ENCODE assay signal across 8 cellular contexts in genomic region chr3:184540777-184541681, GRCh38. TPM values are rescaled to one million over a fixed set of nuclear protein-coding genes. Genes with fewer than 3 reads are reported as not detected.
DNase-seq lines count a peak whose midpoint lies in the region.

No MANE protein-coding gene starts in this region.

- H3K27ac Mint-ChIP-seq in activated CD4-positive, alpha-beta T cell treated with anti-CD3 and anti-CD28 coated beads, Interleukin-2, amount 10 ng/mL, durations not matched to agents 24 days and 14 days, result no peak overlapping the region

- no peaks in the 10 kb centered on the region for H3K36me3 Mint-ChIP-seq in activated CD4-positive, alpha-beta T cell treated with anti-CD3 and anti-CD28 coated beads, Interleukin-2, amount 10 ng/mL, durations not matched to agents 24 days and 14 days (ENCODE audit: low read depth)

- peaks cover 37% of the 10 kb centered on the region for H3K27me3 Mint-ChIP-seq in activated CD4-positive, alpha-beta T cell treated with anti-CD3 and anti-CD28 coated beads, Interleukin-2, amount 10 ng/mL, durations not matched to agents 24 days and 14 days

- intact Hi-C loops in activated CD4-positive, alpha-beta T cell treated with anti-CD3 and anti-CD28 coated beads, Interleukin-2, amount 10 ng/mL, durations not matched to agents 24 days and 14 days (cut with micrococcal nuclease), result loop anchor here (2.0 to 5.0 kb wide), 2 partner anchors 16 to 644 kb away; no protein-coding TSS in a partner anchor

- no peak overlapping the region for H3K4me3 Mint-ChIP-seq in activated CD4-positive, alpha-beta T cell treated with anti-CD3 and anti-CD28 coated beads, Interleukin-2, amount 10 ng/mL, durations not matched to agents 24 days and 14 days

- no peaks in the 10 kb centered on the region for H3K9me3 Mint-ChIP-seq in activated CD4-positive, alpha-beta T cell treated with anti-CD3 and anti-CD28 coated beads, Interleukin-2, amount 10 ng/mL, durations not matched to agents 24 days and 14 days

- peaks cover 7% of the 10 kb centered on the region for H3K4me1 Mint-ChIP-seq in activated CD4-positive, alpha-beta T cell treated with anti-CD3 and anti-CD28 coated beads, Interleukin-2, amount 10 ng/mL, durations not matched to agents 24 days and 14 days

- DNase-seq in NCI-H187 (lab: John Stamatoyannopoulos, UW) (peak; percentile 42 to 71), NCI-H187 treated with DMSO at 0.1 percent for 48 hours (lab: John Stamatoyannopoulos, UW) (no peak), NCI-H2196 treated with DMSO at 0.1 percent for 48 hours (lab: John Stamatoyannopoulos, UW; ENCODE audit: unreplicated experiment) (peak; percentile 93), dermis blood vessel endothelial cell (peak; percentile 83), mucosa of gallbladder (ENCODE audit: low spot score) (peak; percentile 84), OCI-M2 (lab: John Stamatoyannopoulos, UW; ENCODE audit: unreplicated experiment) (no peak)
- DNase-seq in activated CD4-positive, alpha-beta T cell treated with anti-CD3 and anti-CD28 coated beads, Interleukin-2, amount 10 ng/mL, durations not matched to agents 24 days and 14 days, result peak; percentile 92
- peak; percentile 56 to 80 (median 68) for DNase-seq in stimulated activated naive CD4-positive, alpha-beta T cell (lab: John Stamatoyannopoulos, UW)

RNA-seq across cellular contexts. Expression of gene EPHB3, which starts 20.6 kb away (rescaled TPM):
- 0.05 TPM in 1 of 2 replicates, not detected in the other for total RNA-seq in activated CD4-positive, alpha-beta T cell treated with anti-CD3 and anti-CD28 coated beads, Interleukin-2, amount 10 ng/mL, durations not matched to agents 24 days and 14 days
- total RNA-seq in dermis blood vessel endothelial cell, result under 0.01 and 0.23 TPM in 2 replicates
- 10.2 TPM for total RNA-seq in mucosa of gallbladder

Comparison
In these comparisons a context has a peak if more than half of its experiments do, and no peak if none do; other contexts are left out.
1. DNase-seq: peak in NCI-H187 (2 of 2), NCI-H2196 treated with DMSO at 0.1 percent for 48 hours (single experiment), activated CD4-positive, alpha-beta T cell treated with anti-CD3 and anti-CD28 coated beads, Interleukin-2, amount 10 ng/mL, durations not matched to agents 24 days and 14 days (single experiment), dermis blood vessel endothelial cell (single experiment), mucosa of gallbladder (single experiment) and stimulated activated naive CD4-positive, alpha-beta T cell (6 of 6); none in NCI-H187 treated with DMSO at 0.1 percent for 48 hours (single experiment) and OCI-M2 (single experiment).